25 cellular contexts compared by ENCODE assay signal in genomic region chr14:98915625-98916024, GRCh38.
"Had no signal": no experiment of that assay in that cellular context is flagged by ENCODE, and none has a peak within 500 bp of the region (broad histone marks: within the 10 kb centered on the region; RNA-seq: fewer than 3 reads in every experiment).

No MANE protein-coding gene starts in this region.

- H3K4me3 ChIP-seq: MG63, SJSA1, SK-N-MC had no signal

- DNase-seq: IMR-90, Karpas-422, KG1, MG63, NCI-H1092, NCI-H1105 treated with DMSO at 0.1 percent for 48 hours, NCI-H1417 treated with DMSO at 0.1 percent for 48 hours, NCI-H146, NCI-H1694 treated with DMSO at 0.1 percent for 48 hours, NCI-H2029, NCI-H2081 treated with DMSO at 0.1 percent for 48 hours, NCI-H2171, NCI-H226, NCI-H446, NCI-H510A, NCI-H524 treated with DMSO at 0.1 percent for 48 hours, NCI-H69, NCI-H774, Right ventricle myocardium superior, RPMI8226, SIG-M5 had no signal

- H3K27me3 ChIP-seq: MG63, SJSA1 had no signal

- H3K27ac ChIP-seq: HL-60, SJSA1, SK-N-MC had no signal

- H3K36me3 ChIP-seq: MG63, SJSA1 had no signal

- H3K4me1 ChIP-seq: SJSA1 had no signal

- FAIRE-seq: RCC 7860 had no signal

- H3K9me3 ChIP-seq: MG63, SJSA1 had no signal
